Comparison of ENCODE assay signal across 8 cellular contexts in the genomic region with DNA sequence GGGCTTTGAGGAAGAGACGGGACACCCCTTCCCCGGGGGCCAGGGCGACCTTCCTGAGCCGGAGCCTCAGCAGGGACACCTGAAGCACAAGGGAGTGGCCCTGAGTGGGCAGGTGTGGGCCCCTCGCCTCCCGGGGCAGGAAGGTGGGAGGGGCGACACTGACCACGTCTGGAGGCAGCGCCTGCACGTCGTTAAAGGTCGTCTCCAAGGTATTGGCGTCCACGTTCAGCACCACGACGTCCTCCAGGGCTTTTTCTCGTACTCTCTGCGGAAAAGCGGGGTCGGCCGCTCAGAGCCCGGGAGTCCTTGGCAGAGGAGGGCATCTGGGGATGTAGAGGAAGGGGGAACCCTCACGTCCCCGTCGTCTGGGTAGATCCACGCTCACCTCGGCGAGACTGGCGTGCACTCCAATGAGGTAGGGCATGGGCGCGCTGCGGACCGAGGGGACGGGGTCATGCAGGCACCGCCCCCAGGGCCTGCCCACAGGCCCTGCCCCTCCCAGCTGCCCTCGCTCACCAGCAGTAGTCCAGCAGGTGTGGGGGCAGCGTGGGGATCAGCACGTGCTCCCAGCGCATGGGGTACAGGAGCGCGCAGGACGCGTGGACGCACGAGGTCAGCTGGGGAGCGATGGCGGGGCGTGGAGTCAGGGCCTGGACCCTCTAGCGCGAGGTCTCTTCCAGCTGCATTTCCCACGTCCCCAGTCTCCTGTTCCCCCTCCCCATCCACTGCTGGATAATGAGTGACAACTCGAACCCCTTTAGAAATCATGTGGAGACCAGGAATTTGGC. TPM values are rescaled to one million over a fixed set of nuclear protein-coding genes. Genes with fewer than 3 reads are reported as not detected.
A peak's percentile ranks its signal among the peaks of the same experiment; 100 is the strongest.
DNase-seq lines count a peak whose midpoint lies in the region; ATAC-seq, FAIRE-seq and TF ChIP-seq lines count a peak whose summit lies in the region.

No MANE protein-coding gene starts in this region.

- H3K18ac ChIP-seq in H1 (ENCODE audit: extremely low read depth, low read length) = peak overlapping the region; percentile 44; the same call in 1 of the 2 replicates

- POLR2A ChIA-PET in H1 (lab: Charles Lee; ENCODE audit: partially characterized antibody) = interaction anchor here (1.0 to 1.6 kb wide), 8 partner anchors 9 to 114 kb away, joined by 3 to 9 read pairs (median 4); a partner anchor contains a TSS

- H3K36me3 ChIP-seq in cardiac muscle cell (no peaks in the 10 kb centered on the region), H1 (ENCODE audit: control insufficient read depth in 2 of 4, insufficient read depth in 4 of 4, low read length in 3 of 4) (no peaks in the 10 kb centered on the region), lower lobe of right lung (no peaks in the 10 kb centered on the region), upper lobe of right lung (no peaks in the 10 kb centered on the region)

- H3K4me1 ChIP-seq in cardiac muscle cell (ENCODE audit: low read depth) (no peaks in the 10 kb centered on the region), H1 (replicated peaks in 1 of 4; ENCODE audit: control insufficient read depth in 3 of 4, insufficient read depth in 4 of 4, low read length in 3 of 4) (peaks cover 0 to 12% (median 4%) of the 10 kb centered on the region in 4 experiments; a peak in 5 of 7 replicates), lower lobe of right lung (peaks cover 13% of the 10 kb centered on the region), upper lobe of right lung (peaks cover 5% of the 10 kb centered on the region)

- FAIRE-seq in H1 (lab: Jason Lieb, UNC) = no peak

- CTCF ChIA-PET in H1 (lab: Charles Lee; ENCODE audit: partially characterized antibody) = interaction anchor here (0.7 to 1.7 kb wide), 5 partner anchors 13 to 256 kb away, joined by 3 to 6 read pairs (median 5); a partner anchor contains a TSS

- H3K27me3 ChIP-seq in cardiac muscle cell = peaks cover 12% of the 10 kb centered on the region
- peaks cover 0 to 16% (median 9%) of the 10 kb centered on the region in 4 experiments; a peak in 6 of 7 replicates for H3K27me3 ChIP-seq in H1 (replicated peaks in 1 of 4; ENCODE audit: control insufficient read depth in 3 of 4, extremely low read depth in 1 of 4, insufficient read depth in 3 of 4, low read length in 3 of 4)
- peaks cover 18% of the 10 kb centered on the region for H3K27me3 ChIP-seq in lower lobe of right lung (ENCODE audit: low read depth)
- peaks cover 12% of the 10 kb centered on the region for H3K27me3 ChIP-seq in upper lobe of right lung

- no peak overlapping the region for H2BK120ac ChIP-seq in H1 (replicated peaks; ENCODE audit: low read depth, low read length)

- H4K20me1 ChIP-seq in H1 (replicated peaks in 1 of 2; ENCODE audit: control insufficient read depth in 1 of 2, insufficient read depth in 2 of 2, low read length in 2 of 2) = peaks cover 0 to 3% of the 10 kb centered on the region in 2 experiments

- H4K5ac ChIP-seq in H1 (ENCODE audit: insufficient read length, low read depth, low read length) = no peak overlapping the region

- H3K14ac ChIP-seq in H1 (ENCODE audit: insufficient read length) = no peak overlapping the region

- H3K4me2 ChIP-seq in H1 (ENCODE audit: insufficient read depth in 1 of 2, low read depth in 2 of 2, low read length in 2 of 2) = peak overlapping the region; percentile 85 to 99

- TF ChIP-seq CTCF in cardiac muscle cell (IDR thresholded peaks at IDR 0.05; ENCODE audit: low read depth, low read length) (no peak), H1 (IDR thresholded peaks at IDR 0.05; ENCODE audit: control extremely low read depth in 1 of 3, insufficient read depth in 1 of 3, low read depth in 1 of 3, low read length in 3 of 3) (no peak), lower lobe of right lung (IDR thresholded peaks at IDR 0.05) (no peak), upper lobe of right lung (IDR thresholded peaks at IDR 0.05) (no peak)

- H3K56ac ChIP-seq in H1 (replicated peaks; ENCODE audit: insufficient read length, low read depth, low read length) = no peak overlapping the region

- H2AFZ ChIP-seq in H1 (ENCODE audit: low read length) = peak overlapping the region; percentile 96

- peak overlapping the region; percentile 92; the same call in 1 of the 2 replicates for H2BK12ac ChIP-seq in H1 (ENCODE audit: low read depth, low read length)

- peak overlapping the region; percentile 75; the same call in 1 of the 2 replicates for H2BK15ac ChIP-seq in H1 (ENCODE audit: low read length)

- peak in 1 of 2 experiments; percentile 18; a peak in 1 of 3 replicates for TF ChIP-seq POLR2A in H1 (IDR thresholded peaks at IDR 0.05; ENCODE audit: control extremely low read depth in 1 of 2, low read depth in 2 of 2, low read length in 2 of 2)

- H3K27ac ChIP-seq in cardiac muscle cell (no peak overlapping the region), H1 (ENCODE audit: low read depth, low read length) (no peak overlapping the region), lower lobe of right lung (no peak overlapping the region), upper lobe of right lung (no peak overlapping the region)

- 0 out of 2 replicates have a peak overlapping the region, but pooled peaks have one; percentile 18 for H2BK5ac ChIP-seq in H1 (ENCODE audit: low read depth, low read length)

- WGBS in H1 (ENCODE audit: extremely low coverage in 1 of 2, insufficient coverage in 1 of 2, insufficient read length in 1 of 2, insufficient replicate concordance in 2 of 2, low coverage in 1 of 2, low lambda C conversion rate in 2 of 2, missing lambda C conversion rate in 1 of 2), 2 experiments = 5% methylated on average over 42 of the region's 52 CpGs; no CpG with 5 or more reads in 1 of the 2 experiments

- peak in 1 of 2 donors; percentile 47 for DNase-seq in cardiac muscle cell (ENCODE audit: low read depth in 1 of 2, low spot score in 1 of 2)
- no peak for DNase-seq in left ventricle myocardium superior
- peak in 1 of 2 experiments; percentile 82 for DNase-seq in H1 (ENCODE audit: low read depth in 1 of 2, low spot score in 2 of 2)
- no peak for DNase-seq in lower lobe of right lung
- no peak for DNase-seq in upper lobe of right lung
- DNase-seq in OCI-M2 (lab: John Stamatoyannopoulos, UW; ENCODE audit: unreplicated experiment) = no peak

- no peak overlapping the region for H2BK20ac ChIP-seq in H1 (ENCODE audit: low read length)

- TF ChIP-seq EP300 in H1 (IDR thresholded peaks at IDR 0.05; ENCODE audit: borderline replicate concordance in 1 of 2, low read depth in 2 of 2, low read length in 2 of 2) = no peak

- ATAC-seq in left ventricle myocardium superior (no peak), lower lobe of right lung (peak; percentile 35 to 39), upper lobe of right lung (peak; percentile 15), HG03175 (IDR thresholded peaks at IDR 0.05; ENCODE audit: unreplicated experiment) (no peak), GM18498 (IDR thresholded peaks at IDR 0.05; ENCODE audit: unreplicated experiment) (no peak)

- no peak overlapping the region for H3K23ac ChIP-seq in H1 (ENCODE audit: insufficient read length)

- H4K8ac ChIP-seq in H1 (ENCODE audit: extremely low read depth, insufficient read depth, low read length) = no peak overlapping the region

- no peaks in the 10 kb centered on the region for H3K79me2 ChIP-seq in H1 (ENCODE audit: control insufficient read depth in 1 of 2, insufficient read depth in 2 of 2, low read length in 2 of 2)

- H3K9ac ChIP-seq in H1 (replicated peaks in 1 of 4; ENCODE audit: extremely low read depth in 1 of 4, low read depth in 3 of 4, low read length in 3 of 4) = peak overlapping the region in 2 of 4 experiments; percentile 7 to 29; a peak in 2 of 7 replicates

- no peak overlapping the region for H3K4ac ChIP-seq in H1 (replicated peaks; ENCODE audit: insufficient read length, low read depth, low read length)

- H2AK5ac ChIP-seq in H1 (ENCODE audit: low read depth, low read length) = no peak overlapping the region

- intact Hi-C loops in left ventricle myocardium superior (cut with micrococcal nuclease) (no loop called here), lower lobe of right lung (cut with DNase I) (no loop called here), upper lobe of right lung (cut with DNase I) (no loop called here)

- no peaks in the 10 kb centered on the region for H3K9me3 ChIP-seq in cardiac muscle cell (ENCODE audit: low read depth)
- no peaks in the 10 kb centered on the region for H3K9me3 ChIP-seq in H1 (ENCODE audit: insufficient read depth in 2 of 2, low read depth in 1 of 2, low read length in 1 of 2)
- H3K9me3 ChIP-seq in lower lobe of right lung = no peaks in the 10 kb centered on the region
- H3K9me3 ChIP-seq in upper lobe of right lung = no peaks in the 10 kb centered on the region

- H3K4me3 ChIP-seq in cardiac muscle cell (peak overlapping the region; percentile 27), H1 (ENCODE audit: extremely low read depth in 1 of 4, insufficient read depth in 2 of 4, low read depth in 3 of 4, low read length in 4 of 4) (peak overlapping the region; percentile 41 to 71 (median 61)), lower lobe of right lung (peak overlapping the region; percentile 31), upper lobe of right lung (peak overlapping the region; percentile 21)

- no peak for TF ChIP-seq RAD21 in H1 (IDR thresholded peaks at IDR 0.05 in 1 of 2, conservative IDR thresholded peaks at IDR 0.05 in 1 of 2; ENCODE audit: low read depth in 2 of 2, low read length in 2 of 2)

- peak overlapping the region; percentile 38 for H4K91ac ChIP-seq in H1 (replicated peaks; ENCODE audit: insufficient read length, low read length)

- H3K23me2 ChIP-seq in H1 (ENCODE audit: low read depth, low read length) = peaks cover 16% of the 10 kb centered on the region

- H3K79me1 ChIP-seq in H1 (ENCODE audit: low read depth, low read length) = no peaks in the 10 kb centered on the region

RNA-seq across cellular contexts. Expression of a gene that starts 6.1 kb away (rescaled TPM):
- total RNA-seq in cardiac muscle cell (0.18 and 4.9 TPM in 2 replicates), left ventricle myocardium superior (0.87 TPM), lower lobe of right lung (15.1 TPM), upper lobe of right lung (8.7 TPM)
- polyA plus RNA-seq in cardiac muscle cell (1.8 and 10.4 TPM in 2 replicates), H1 (2011; rRNA removed) (3.6 and 3.9 TPM in 2 replicates)
- total RNA-seq in H1 (2021; fragmentation: NEBNext Ultra II Directional; extraction: Animal tissue kit (Norgen Biotek cat#: 25700)) = 3.7 and 4.0 TPM in 2 replicates
- polyA plus RNA-seq in H1 (2011; cell fraction: cytosol; rRNA removed) = 2.6 TPM
- 3.6 TPM for polyA plus RNA-seq in H1 (2011; cell fraction: nucleus; rRNA removed)
- polyA plus RNA-seq in H1 (2012, experiment 1 of 2) = 19.7 to 29.2 TPM (median 22.4 TPM) in 4 replicates
- 15.8 TPM for polyA plus RNA-seq in H1 (2012, experiment 2 of 2)
- polyA plus RNA-seq in H1 (2013, experiment 1 of 2) = 5.4 TPM
- polyA plus RNA-seq in H1 (2013, experiment 2 of 2) = 5.5 TPM
- polyA minus RNA-seq in H1 (2011; rRNA and poly(A)+ RNA removed) = 0.91 and 1.1 TPM in 2 replicates
- polyA minus RNA-seq in H1 (2011; cell fraction: cytosol; rRNA and poly(A)+ RNA removed) = 1.8 TPM
- 1.6 TPM for polyA minus RNA-seq in H1 (2011; cell fraction: nucleus; rRNA and poly(A)+ RNA removed)

RNA-seq across cellular contexts. Expression of a gene that starts 11.4 kb away (rescaled TPM):
- total RNA-seq in cardiac muscle cell (0.99 and 2.9 TPM in 2 replicates), left ventricle myocardium superior (not detected), lower lobe of right lung (36.3 TPM), upper lobe of right lung (48.4 TPM)
- polyA plus RNA-seq in cardiac muscle cell (1.1 and 2.6 TPM in 2 replicates), H1 (2011; rRNA removed) (24.6 and 33.7 TPM in 2 replicates)
- 21.1 and 24.6 TPM in 2 replicates for total RNA-seq in H1 (2021; fragmentation: NEBNext Ultra II Directional; extraction: Animal tissue kit (Norgen Biotek cat#: 25700))
- polyA plus RNA-seq in H1 (2011; cell fraction: cytosol; rRNA removed) = 19.3 TPM
- 16.0 TPM for polyA plus RNA-seq in H1 (2011; cell fraction: nucleus; rRNA removed)
- polyA plus RNA-seq in H1 (2012, experiment 1 of 2) = 12.4 to 17.6 TPM (median 16.4 TPM) in 4 replicates
- polyA plus RNA-seq in H1 (2012, experiment 2 of 2) = 18.0 TPM
- 17.0 TPM for polyA plus RNA-seq in H1 (2013, experiment 1 of 2)
- 19.9 TPM for polyA plus RNA-seq in H1 (2013, experiment 2 of 2)
- polyA minus RNA-seq in H1 (2011; rRNA and poly(A)+ RNA removed) = 6.2 and 6.6 TPM in 2 replicates
- 14.1 TPM for polyA minus RNA-seq in H1 (2011; cell fraction: cytosol; rRNA and poly(A)+ RNA removed)
- polyA minus RNA-seq in H1 (2011; cell fraction: nucleus; rRNA and poly(A)+ RNA removed) = 9.0 TPM

RNA-seq across cellular contexts. Expression of a gene that starts 15.9 kb away (rescaled TPM):
- total RNA-seq in cardiac muscle cell = 157 and 207 TPM in 2 replicates
- polyA plus RNA-seq in cardiac muscle cell = 125 and 143 TPM in 2 replicates
- 110 TPM for total RNA-seq in left ventricle myocardium superior
- total RNA-seq in H1 (2021; fragmentation: NEBNext Ultra II Directional; extraction: Animal tissue kit (Norgen Biotek cat#: 25700)) = 48.1 and 54.0 TPM in 2 replicates
- 18.0 and 31.5 TPM in 2 replicates for polyA plus RNA-seq in H1 (2011; rRNA removed)
- 18.1 TPM for polyA plus RNA-seq in H1 (2011; cell fraction: cytosol; rRNA removed)
- 23.6 TPM for polyA plus RNA-seq in H1 (2011; cell fraction: nucleus; rRNA removed)
- 45.9 to 52.0 TPM (median 51.1 TPM) in 4 replicates for polyA plus RNA-seq in H1 (2012, experiment 1 of 2)
- polyA plus RNA-seq in H1 (2012, experiment 2 of 2) = 52.2 TPM
- 55.6 TPM for polyA plus RNA-seq in H1 (2013, experiment 1 of 2)
- 57.5 TPM for polyA plus RNA-seq in H1 (2013, experiment 2 of 2)
- polyA minus RNA-seq in H1 (2011; rRNA and poly(A)+ RNA removed) = 11.9 and 19.4 TPM in 2 replicates
- 33.5 TPM for polyA minus RNA-seq in H1 (2011; cell fraction: cytosol; rRNA and poly(A)+ RNA removed)
- polyA minus RNA-seq in H1 (2011; cell fraction: nucleus; rRNA and poly(A)+ RNA removed) = 17.9 TPM
- 44.9 TPM for total RNA-seq in lower lobe of right lung
- total RNA-seq in upper lobe of right lung = 51.4 TPM

RNA-seq across cellular contexts. Expression of a gene that starts 26.6 kb away (rescaled TPM):
- 10.5 and 18.2 TPM in 2 replicates for total RNA-seq in cardiac muscle cell
- 21.6 and 41.3 TPM in 2 replicates for polyA plus RNA-seq in cardiac muscle cell
- total RNA-seq in left ventricle myocardium superior = 2.8 TPM
- total RNA-seq in H1 (2021; fragmentation: NEBNext Ultra II Directional; extraction: Animal tissue kit (Norgen Biotek cat#: 25700)) = 21.2 and 30.4 TPM in 2 replicates
- polyA plus RNA-seq in H1 (2011; rRNA removed) = 16.8 and 29.9 TPM in 2 replicates
- 10.4 TPM for polyA plus RNA-seq in H1 (2011; cell fraction: cytosol; rRNA removed)
- polyA plus RNA-seq in H1 (2011; cell fraction: nucleus; rRNA removed) = 13.4 TPM
- polyA plus RNA-seq in H1 (2012, experiment 1 of 2) = 29.0 to 42.9 TPM (median 38.1 TPM) in 4 replicates
- 36.9 TPM for polyA plus RNA-seq in H1 (2012, experiment 2 of 2)
- polyA plus RNA-seq in H1 (2013, experiment 1 of 2) = 33.7 TPM
- polyA plus RNA-seq in H1 (2013, experiment 2 of 2) = 32.7 TPM
- polyA minus RNA-seq in H1 (2011; rRNA and poly(A)+ RNA removed) = 8.9 and 21.0 TPM in 2 replicates
- 63.5 TPM for polyA minus RNA-seq in H1 (2011; cell fraction: cytosol; rRNA and poly(A)+ RNA removed)
- 20.5 TPM for polyA minus RNA-seq in H1 (2011; cell fraction: nucleus; rRNA and poly(A)+ RNA removed)
- total RNA-seq in lower lobe of right lung = 1.2 TPM
- total RNA-seq in upper lobe of right lung = 0.58 TPM

RNA-seq across cellular contexts. Expression of a gene that starts 42.0 kb away (rescaled TPM):
- total RNA-seq in cardiac muscle cell = 1.0 and 1.9 TPM in 2 replicates
- 0.96 and 1.7 TPM in 2 replicates for polyA plus RNA-seq in cardiac muscle cell
- 0.25 TPM for total RNA-seq in left ventricle myocardium superior
- 0.77 TPM in 1 of 2 replicates, not detected in the other for total RNA-seq in H1 (2021; fragmentation: NEBNext Ultra II Directional; extraction: Animal tissue kit (Norgen Biotek cat#: 25700))
- 0.50 and 0.72 TPM in 2 replicates for polyA plus RNA-seq in H1 (2011; rRNA removed)
- polyA plus RNA-seq in H1 (2011; cell fraction: cytosol; rRNA removed) = 0.97 TPM
- polyA plus RNA-seq in H1 (2011; cell fraction: nucleus; rRNA removed) = 2.2 TPM
- 0.55 to 1.2 TPM (median 0.88 TPM) in 4 replicates for polyA plus RNA-seq in H1 (2012, experiment 1 of 2)
- 0.83 TPM for polyA plus RNA-seq in H1 (2012, experiment 2 of 2)
- 0.22 TPM for polyA plus RNA-seq in H1 (2013, experiment 1 of 2)
- polyA plus RNA-seq in H1 (2013, experiment 2 of 2) = 0.22 TPM
- polyA minus RNA-seq in H1 (2011; rRNA and poly(A)+ RNA removed) = 0.38 TPM in 1 of 2 replicates, not detected in the other
- not detected for polyA minus RNA-seq in H1 (2011; cell fraction: cytosol; rRNA and poly(A)+ RNA removed)
- polyA minus RNA-seq in H1 (2011; cell fraction: nucleus; rRNA and poly(A)+ RNA removed) = not detected
- total RNA-seq in lower lobe of right lung = not detected
- not detected for total RNA-seq in upper lobe of right lung

Comparison
In these comparisons a context has a peak if more than half of its experiments do, and no peak if none do; other contexts are left out.
1. ATAC-seq: peak in lower lobe of right lung (2 of 2) and upper lobe of right lung (single experiment); none in left ventricle myocardium superior (single experiment), HG03175 (single experiment) and GM18498 (single experiment).
2. Peak in every context shown above with its lines, with median percentiles within 50 percentile points of each other: H3K4me3 ChIP-seq.